In genomic region chr9:124222918-124223720, GRCh38 we compare ENCODE assay signal across 8 cellular contexts. TPM values are rescaled to one million over a fixed set of nuclear protein-coding genes. Genes with fewer than 3 reads are reported as not detected.
DNase-seq lines count a peak whose midpoint lies in the region; ATAC-seq and TF ChIP-seq lines count a peak whose summit lies in the region.

No MANE protein-coding gene starts in this region.

- ATAC-seq in psoas muscle (peak in 3 of 4 donors; percentile 25 to 54 (median 49)), HG02759 (IDR thresholded peaks at IDR 0.05; ENCODE audit: unreplicated experiment) (no peak)

- H3K27me3 ChIP-seq in psoas muscle (ENCODE audit: insufficient read depth in 3 of 3, low read length in 2 of 3) = no peaks in the 10 kb centered on the region
- H3K27me3 ChIP-seq in esophagus muscularis mucosa = no peaks in the 10 kb centered on the region

- H3K4me1 ChIP-seq in psoas muscle (peaks cover 3% of the 10 kb centered on the region), esophagus muscularis mucosa (peaks cover 18 to 54% (median 36%) of the 10 kb centered on the region in 4 donors)

- no peak for TF ChIP-seq EP300 in esophagus muscularis mucosa (IDR thresholded peaks at IDR 0.05)

- no peak for TF ChIP-seq POLR2A in esophagus muscularis mucosa (IDR thresholded peaks at IDR 0.05; ENCODE audit: low read depth)

- H3K9me3 ChIP-seq in psoas muscle (no peaks in the 10 kb centered on the region), esophagus muscularis mucosa (no peaks in the 10 kb centered on the region)

- TF ChIP-seq CTCF in fibroblast of the aortic adventitia (IDR thresholded peaks at IDR 0.05; ENCODE audit: insufficient read depth, low read length) (no peak), psoas muscle (IDR thresholded peaks at IDR 0.05) (no peak), esophagus muscularis mucosa (IDR thresholded peaks at IDR 0.05) (no peak)

- 74 to 79% (median 78%) methylated on average over 10 of the region's 10 CpGs for WGBS in psoas muscle, 3 donors
- 70% methylated on average over 6 of the region's 10 CpGs for WGBS in esophagus muscularis mucosa

- H3K27ac ChIP-seq in psoas muscle (no peak overlapping the region), esophagus muscularis mucosa (replicated peaks in 1 of 4) (no peak overlapping the region)

- H3K4me3 ChIP-seq in fibroblast of the aortic adventitia (ENCODE audit: low read depth, low read length) = no peak overlapping the region
- no peak overlapping the region for H3K4me3 ChIP-seq in psoas muscle
- H3K4me3 ChIP-seq in esophagus muscularis mucosa = no peak overlapping the region

- peak; percentile 57 for DNase-seq in GM03348 (ENCODE audit: low spot score)
- DNase-seq in NOMO-1 (lab: John Stamatoyannopoulos, UW; ENCODE audit: unreplicated experiment in 2 of 2) = peak; percentile 95 to 97
- DNase-seq in fibroblast of the aortic adventitia (ENCODE audit: low read depth) = peak; percentile 56
- DNase-seq in psoas muscle = peak; percentile 79 to 84
- no peak for DNase-seq in NCI-H1694 treated with DMSO at 0.1 percent for 48 hours (lab: John Stamatoyannopoulos, UW)
- no peak for DNase-seq in stimulated activated naive CD4-positive, alpha-beta T cell treated with Interleukin-2 at 50 U/mL for 16 hours (lab: John Stamatoyannopoulos, UW)
- DNase-seq in esophagus muscularis mucosa (ENCODE audit: extremely low spot score) = no peak

- H3K36me3 ChIP-seq in psoas muscle (ENCODE audit: insufficient read depth in 1 of 2, low read depth in 1 of 2) (no peaks in the 10 kb centered on the region), esophagus muscularis mucosa (no peaks in the 10 kb centered on the region)

- intact Hi-C loops in psoas muscle (cut with DNase I) = no loop called here
- intact Hi-C loops in esophagus muscularis mucosa (cut with DNase I) = no loop called here

RNA-seq across cellular contexts. Expression of gene NEK6, which starts 34.6 kb away (rescaled TPM):
- total RNA-seq in fibroblast of the aortic adventitia (ENCODE audit: low replicate concordance) = 44.7 and 64.3 TPM in 2 replicates
- 10 to 100 TPM in 2 of 4 donors, 1 to 10 TPM in 2; 5.3 to 16.0 (median 9.7) TPM for total RNA-seq in psoas muscle
- 1 to 10 TPM; 2.0 to 4.7 (median 4.2) TPM for polyA plus RNA-seq in psoas muscle
- total RNA-seq in esophagus muscularis mucosa = 10 to 100 TPM; 14.1 to 21.9 (median 15.1) TPM

Comparison
In these comparisons a context has a peak if more than half of its experiments do, and no peak if none do; other contexts are left out.
1. DNase-seq: peak in GM03348 (single experiment), NOMO-1 (2 of 2), fibroblast of the aortic adventitia (single experiment) and psoas muscle (2 of 2); none in NCI-H1694 treated with DMSO at 0.1 percent for 48 hours (single experiment), stimulated activated naive CD4-positive, alpha-beta T cell treated with Interleukin-2 at 50 U/mL for 16 hours (single experiment) and esophagus muscularis mucosa (single experiment).